2 cellular contexts compared by ENCODE assay signal in the genomic region with DNA sequence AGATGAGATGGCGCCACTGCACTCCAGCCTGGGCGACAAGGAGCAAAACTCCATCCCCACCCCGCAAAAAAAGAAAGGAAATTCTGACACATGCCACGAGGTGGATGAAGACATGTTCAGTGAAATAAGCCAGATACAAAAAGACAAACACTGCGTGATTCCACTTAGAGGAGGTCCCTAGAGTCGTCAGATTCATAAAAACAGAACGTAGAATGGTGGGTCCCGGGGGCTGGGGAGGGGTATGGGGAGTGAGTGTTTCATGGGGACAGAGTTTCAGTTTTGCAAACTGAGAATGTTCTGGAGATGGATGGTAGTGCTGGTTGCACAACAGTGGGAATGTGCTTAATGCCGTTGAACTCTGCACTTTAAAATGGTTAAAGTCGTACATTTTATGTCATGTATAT.
TF ChIP-seq lines count a peak whose summit lies in the region.

No MANE protein-coding gene starts in this region.

TF ChIP-seq in SK-N-SH, 30 proteins besides CTCF, POLR2A, EP300 and RAD21 (continued from another document):
- TF ChIP-seq, protein P1, sequence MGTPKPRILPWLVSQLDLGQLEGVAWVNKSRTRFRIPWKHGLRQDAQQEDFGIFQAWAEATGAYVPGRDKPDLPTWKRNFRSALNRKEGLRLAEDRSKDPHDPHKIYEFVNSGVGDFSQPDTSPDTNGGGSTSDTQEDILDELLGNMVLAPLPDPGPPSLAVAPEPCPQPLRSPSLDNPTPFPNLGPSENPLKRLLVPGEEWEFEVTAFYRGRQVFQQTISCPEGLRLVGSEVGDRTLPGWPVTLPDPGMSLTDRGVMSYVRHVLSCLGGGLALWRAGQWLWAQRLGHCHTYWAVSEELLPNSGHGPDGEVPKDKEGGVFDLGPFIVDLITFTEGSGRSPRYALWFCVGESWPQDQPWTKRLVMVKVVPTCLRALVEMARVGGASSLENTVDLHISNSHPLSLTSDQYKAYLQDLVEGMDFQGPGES (IDR thresholded peaks at IDR 0.05; ENCODE audit: low read depth, low read length): no peak
- TF ChIP-seq TCF12 (IDR thresholded peaks at IDR 0.05) (no peak), TEAD4 (IDR thresholded peaks at IDR 0.05; ENCODE audit: borderline replicate concordance, insufficient read depth) (no peak), ELF1 (IDR thresholded peaks at IDR 0.05) (no peak), NRF1 (IDR thresholded peaks at IDR 0.05; ENCODE audit: low read depth, low read length) (no peak), FOXJ3 (CRISPR knock-in tag; IDR thresholded peaks at IDR 0.05) (no peak), FOSL2 (IDR thresholded peaks at IDR 0.05; ENCODE audit: borderline replicate concordance, low read depth) (no peak), POLR2AphosphoS5 (IDR thresholded peaks at IDR 0.05; ENCODE audit: low read depth, low read length) (no peak), MEF2A (IDR thresholded peaks at IDR 0.05; ENCODE audit: borderline replicate concordance, low read depth) (no peak), SMC3 (IDR thresholded peaks at IDR 0.05; ENCODE audit: low read depth, low read length) (no peak), MXI1 (IDR thresholded peaks at IDR 0.05; ENCODE audit: low read depth, low read length) (no peak)
- TF ChIP-seq, protein P2, sequence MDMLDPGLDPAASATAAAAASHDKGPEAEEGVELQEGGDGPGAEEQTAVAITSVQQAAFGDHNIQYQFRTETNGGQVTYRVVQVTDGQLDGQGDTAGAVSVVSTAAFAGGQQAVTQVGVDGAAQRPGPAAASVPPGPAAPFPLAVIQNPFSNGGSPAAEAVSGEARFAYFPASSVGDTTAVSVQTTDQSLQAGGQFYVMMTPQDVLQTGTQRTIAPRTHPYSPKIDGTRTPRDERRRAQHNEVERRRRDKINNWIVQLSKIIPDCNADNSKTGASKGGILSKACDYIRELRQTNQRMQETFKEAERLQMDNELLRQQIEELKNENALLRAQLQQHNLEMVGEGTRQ (IDR thresholded peaks at IDR 0.05; ENCODE audit: borderline replicate concordance, low read depth, low read length): no peak
- TF ChIP-seq, protein P3, sequence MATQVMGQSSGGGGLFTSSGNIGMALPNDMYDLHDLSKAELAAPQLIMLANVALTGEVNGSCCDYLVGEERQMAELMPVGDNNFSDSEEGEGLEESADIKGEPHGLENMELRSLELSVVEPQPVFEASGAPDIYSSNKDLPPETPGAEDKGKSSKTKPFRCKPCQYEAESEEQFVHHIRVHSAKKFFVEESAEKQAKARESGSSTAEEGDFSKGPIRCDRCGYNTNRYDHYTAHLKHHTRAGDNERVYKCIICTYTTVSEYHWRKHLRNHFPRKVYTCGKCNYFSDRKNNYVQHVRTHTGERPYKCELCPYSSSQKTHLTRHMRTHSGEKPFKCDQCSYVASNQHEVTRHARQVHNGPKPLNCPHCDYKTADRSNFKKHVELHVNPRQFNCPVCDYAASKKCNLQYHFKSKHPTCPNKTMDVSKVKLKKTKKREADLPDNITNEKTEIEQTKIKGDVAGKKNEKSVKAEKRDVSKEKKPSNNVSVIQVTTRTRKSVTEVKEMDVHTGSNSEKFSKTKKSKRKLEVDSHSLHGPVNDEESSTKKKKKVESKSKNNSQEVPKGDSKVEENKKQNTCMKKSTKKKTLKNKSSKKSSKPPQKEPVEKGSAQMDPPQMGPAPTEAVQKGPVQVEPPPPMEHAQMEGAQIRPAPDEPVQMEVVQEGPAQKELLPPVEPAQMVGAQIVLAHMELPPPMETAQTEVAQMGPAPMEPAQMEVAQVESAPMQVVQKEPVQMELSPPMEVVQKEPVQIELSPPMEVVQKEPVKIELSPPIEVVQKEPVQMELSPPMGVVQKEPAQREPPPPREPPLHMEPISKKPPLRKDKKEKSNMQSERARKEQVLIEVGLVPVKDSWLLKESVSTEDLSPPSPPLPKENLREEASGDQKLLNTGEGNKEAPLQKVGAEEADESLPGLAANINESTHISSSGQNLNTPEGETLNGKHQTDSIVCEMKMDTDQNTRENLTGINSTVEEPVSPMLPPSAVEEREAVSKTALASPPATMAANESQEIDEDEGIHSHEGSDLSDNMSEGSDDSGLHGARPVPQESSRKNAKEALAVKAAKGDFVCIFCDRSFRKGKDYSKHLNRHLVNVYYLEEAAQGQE (IDR thresholded peaks at IDR 0.05; ENCODE audit: low read depth, low read length): no peak

TF ChIP-seq in SK-N-SH treated with all-trans-retinoic acid at 6 μM for 48 hours, 23 proteins besides CTCF, POLR2A, EP300 and RAD21 (continued from another document):
- TF ChIP-seq, protein P4, sequence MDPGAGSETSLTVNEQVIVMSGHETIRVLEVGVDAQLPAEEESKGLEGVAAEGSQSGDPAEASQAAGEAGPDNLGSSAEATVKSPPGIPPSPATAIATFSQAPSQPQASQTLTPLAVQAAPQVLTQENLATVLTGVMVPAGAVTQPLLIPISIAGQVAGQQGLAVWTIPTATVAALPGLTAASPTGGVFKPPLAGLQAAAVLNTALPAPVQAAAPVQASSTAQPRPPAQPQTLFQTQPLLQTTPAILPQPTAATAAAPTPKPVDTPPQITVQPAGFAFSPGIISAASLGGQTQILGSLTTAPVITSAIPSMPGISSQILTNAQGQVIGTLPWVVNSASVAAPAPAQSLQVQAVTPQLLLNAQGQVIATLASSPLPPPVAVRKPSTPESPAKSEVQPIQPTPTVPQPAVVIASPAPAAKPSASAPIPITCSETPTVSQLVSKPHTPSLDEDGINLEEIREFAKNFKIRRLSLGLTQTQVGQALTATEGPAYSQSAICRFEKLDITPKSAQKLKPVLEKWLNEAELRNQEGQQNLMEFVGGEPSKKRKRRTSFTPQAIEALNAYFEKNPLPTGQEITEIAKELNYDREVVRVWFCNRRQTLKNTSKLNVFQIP (CRISPR knock-in tag; IDR thresholded peaks at IDR 0.05; ENCODE audit: borderline replicate concordance, low read depth): no peak
- TF ChIP-seq PPARA (CRISPR knock-in tag; IDR thresholded peaks at IDR 0.05; ENCODE audit: borderline replicate concordance): no peak
- TF ChIP-seq OSR1 (CRISPR knock-in tag; IDR thresholded peaks at IDR 0.05): no peak
- no peak for TF ChIP-seq CSDC2 (CRISPR knock-in tag; IDR thresholded peaks at IDR 0.05)
- no peak for TF ChIP-seq ESRRG (CRISPR knock-in tag; IDR thresholded peaks at IDR 0.05)
- no peak for TF ChIP-seq ARNTL (CRISPR knock-in tag; IDR thresholded peaks at IDR 0.05; ENCODE audit: borderline replicate concordance, low read depth)
- no peak for TF ChIP-seq ZNF70 (CRISPR knock-in tag; IDR thresholded peaks at IDR 0.05)
- TF ChIP-seq, protein P5, sequence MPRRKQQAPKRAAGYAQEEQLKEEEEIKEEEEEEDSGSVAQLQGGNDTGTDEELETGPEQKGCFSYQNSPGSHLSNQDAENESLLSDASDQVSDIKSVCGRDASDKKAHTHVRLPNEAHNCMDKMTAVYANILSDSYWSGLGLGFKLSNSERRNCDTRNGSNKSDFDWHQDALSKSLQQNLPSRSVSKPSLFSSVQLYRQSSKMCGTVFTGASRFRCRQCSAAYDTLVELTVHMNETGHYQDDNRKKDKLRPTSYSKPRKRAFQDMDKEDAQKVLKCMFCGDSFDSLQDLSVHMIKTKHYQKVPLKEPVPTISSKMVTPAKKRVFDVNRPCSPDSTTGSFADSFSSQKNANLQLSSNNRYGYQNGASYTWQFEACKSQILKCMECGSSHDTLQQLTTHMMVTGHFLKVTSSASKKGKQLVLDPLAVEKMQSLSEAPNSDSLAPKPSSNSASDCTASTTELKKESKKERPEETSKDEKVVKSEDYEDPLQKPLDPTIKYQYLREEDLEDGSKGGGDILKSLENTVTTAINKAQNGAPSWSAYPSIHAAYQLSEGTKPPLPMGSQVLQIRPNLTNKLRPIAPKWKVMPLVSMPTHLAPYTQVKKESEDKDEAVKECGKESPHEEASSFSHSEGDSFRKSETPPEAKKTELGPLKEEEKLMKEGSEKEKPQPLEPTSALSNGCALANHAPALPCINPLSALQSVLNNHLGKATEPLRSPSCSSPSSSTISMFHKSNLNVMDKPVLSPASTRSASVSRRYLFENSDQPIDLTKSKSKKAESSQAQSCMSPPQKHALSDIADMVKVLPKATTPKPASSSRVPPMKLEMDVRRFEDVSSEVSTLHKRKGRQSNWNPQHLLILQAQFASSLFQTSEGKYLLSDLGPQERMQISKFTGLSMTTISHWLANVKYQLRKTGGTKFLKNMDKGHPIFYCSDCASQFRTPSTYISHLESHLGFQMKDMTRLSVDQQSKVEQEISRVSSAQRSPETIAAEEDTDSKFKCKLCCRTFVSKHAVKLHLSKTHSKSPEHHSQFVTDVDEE (CRISPR knock-in tag; IDR thresholded peaks at IDR 0.05): no peak
- no peak for TF ChIP-seq ISL1 (CRISPR knock-in tag; IDR thresholded peaks at IDR 0.05)
- no peak for TF ChIP-seq GLIS3 (CRISPR knock-in tag; IDR thresholded peaks at IDR 0.05)
- no peak for TF ChIP-seq TOX (CRISPR knock-in tag; IDR thresholded peaks at IDR 0.05; ENCODE audit: borderline replicate concordance)
